ENCODE assay signal across 20 cellular contexts in genomic region chr3:29493109-29493508, GRCh38.
"Had no signal": no experiment of that assay in that cellular context is flagged by ENCODE, and none has a peak within 500 bp of the region (broad histone marks: within the 10 kb centered on the region; RNA-seq: fewer than 3 reads in every experiment).

No MANE protein-coding gene starts in this region.

- ATAC-seq: heart right ventricle; left lung; lower lobe of right lung; natural killer cell treated with Interleukin-12 subunit alpha and Interleukin-12 subunit beta and Interleukin-15 and Interleukin-18, amount 100 ng/mL, for 72 hours; right cardiac atrium had no signal

- H3K4me3 ChIP-seq: esophagus squamous epithelium, heart right ventricle, left lung, lower lobe of right lung, neural progenitor cell, ovary, stomach, thoracic aorta had no signal

- H3K9me3 ChIP-seq: esophagus squamous epithelium, heart right ventricle, left lung, lower lobe of right lung, ovary, stomach, thoracic aorta had no signal

- H3K27ac ChIP-seq: esophagus squamous epithelium, heart right ventricle, left lung, lower lobe of right lung, neural progenitor cell, ovary, stomach had no signal

- H3K27me3 ChIP-seq: esophagus squamous epithelium, heart right ventricle, left lung, neural progenitor cell, ovary, stomach had no signal

- H3K36me3 ChIP-seq: esophagus squamous epithelium, left lung, lower lobe of right lung, neural progenitor cell, ovary, stomach, thoracic aorta had no signal

- H3K4me1 ChIP-seq: heart right ventricle, left lung, lower lobe of right lung, neural progenitor cell had no signal

- DNase-seq: dermis blood vessel endothelial cell; esophagus squamous epithelium; foreskin melanocyte; heart right ventricle; hypothalamus; islet precursor cell; left lung; lower lobe of right lung; nucleus accumbens; ovary; right cardiac atrium; small intestine; stimulated activated CD4-positive, alpha-beta T cell treated with anti-CD3 and anti-CD28 coated beads, Interleukin-12 subunit alpha, Interleukin-12 subunit beta, amount 100 ng/mL, for 4 hours; stimulated activated naive CD4-positive, alpha-beta T cell; stomach; substantia nigra; trophoblast cell had no signal
